Comparison of ENCODE assay signal across 1 cellular context in the genomic region with DNA sequence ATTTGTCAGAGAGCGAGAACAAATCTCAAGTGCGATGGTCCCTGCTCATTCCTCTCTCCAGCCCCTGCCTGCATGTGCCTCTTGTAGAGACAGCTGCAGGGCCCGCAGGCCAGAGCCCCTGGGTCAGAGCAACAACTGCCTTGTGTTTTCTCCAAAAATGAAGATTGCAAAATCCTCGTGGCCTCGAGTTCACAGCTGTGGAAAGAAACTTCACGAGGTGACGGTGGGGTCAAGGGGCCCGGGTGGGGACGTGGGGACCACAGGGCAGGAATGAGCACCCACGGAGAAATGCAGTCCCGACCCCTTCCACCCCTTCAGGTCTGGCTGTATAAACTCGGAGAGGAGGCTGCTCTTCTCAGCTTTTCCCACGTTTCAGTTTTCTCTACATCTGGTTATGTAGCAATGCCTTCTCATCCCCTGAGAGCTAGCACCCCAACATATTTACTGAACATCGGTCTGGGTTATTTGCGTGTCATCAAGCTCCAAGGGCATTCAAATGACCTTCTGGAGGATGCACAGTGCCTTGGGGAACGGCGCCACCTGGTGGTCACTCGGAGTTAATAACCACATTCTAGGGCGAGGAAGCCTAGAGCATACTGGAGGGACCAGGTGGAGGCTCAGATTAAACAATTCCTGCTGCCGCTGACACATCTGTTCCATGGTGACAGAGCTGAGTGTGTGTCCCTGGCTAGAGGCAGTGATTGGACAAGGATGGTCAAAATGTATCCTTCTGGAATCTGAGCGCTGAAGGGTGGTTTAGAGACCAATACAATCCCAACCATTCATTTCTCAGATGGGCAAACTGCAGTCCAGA.
TF ChIP-seq lines count a peak whose summit lies in the region.

No MANE protein-coding gene starts in this region.

TF ChIP-seq in K562, 482 proteins besides CTCF, POLR2A, EP300 and RAD21 (continued from another document and continues in another):
- TF ChIP-seq ZNF407 (IDR thresholded peaks at IDR 0.05; ENCODE audit: low read depth) (no peak), FOXP1 (CRISPR knock-in tag; IDR thresholded peaks at IDR 0.05) (no peak), MCM3 (IDR thresholded peaks at IDR 0.05) (no peak), HDAC3 (IDR thresholded peaks at IDR 0.05; ENCODE audit: borderline replicate concordance, partially characterized antibody) (no peak), CBFA2T3 (IDR thresholded peaks at IDR 0.05) (peak; percentile 38), CEBPB (tag; IDR thresholded peaks at IDR 0.05) (peak; percentile 43), TCF7 (IDR thresholded peaks at IDR 0.05; ENCODE audit: borderline replicate concordance) (no peak), RFX5 (IDR thresholded peaks at IDR 0.05; ENCODE audit: low read depth, low read length) (no peak), JUN (IDR thresholded peaks at IDR 0.05; ENCODE audit: borderline replicate concordance, low read depth, low read length) (no peak), JUN (CRISPR knock-in tag; IDR thresholded peaks at IDR 0.05; ENCODE audit: borderline replicate concordance) (no peak), ZBTB33 (CRISPR knock-in tag; IDR thresholded peaks at IDR 0.05) (0 out of 2 replicates have a peak, but pooled peaks have one; percentile 13), KDM1A (IDR thresholded peaks at IDR 0.05) (0 out of 4 replicates have a peak, but pooled peaks of 1 of the 2 experiments have one; percentile 10), CEBPG (CRISPR knock-in tag; IDR thresholded peaks at IDR 0.05) (no peak), CEBPG (tag; conservative IDR thresholded peaks at IDR 0.05 in 1 of 2, IDR thresholded peaks at IDR 0.05 in 1 of 2) (peak in 1 of 2 experiments; percentile 50; a peak in 2 of 4 replicates), JUND (IDR thresholded peaks at IDR 0.05; ENCODE audit: borderline replicate concordance, low read depth, low read length) (peak; percentile 35; the same call in 1 of the 2 replicates), JUND (tag; IDR thresholded peaks at IDR 0.05; ENCODE audit: borderline replicate concordance, low read depth, low read length) (peak; percentile 42; the same call in 2 of the 3 replicates), CHD4 (IDR thresholded peaks at IDR 0.05; ENCODE audit: insufficient read depth, insufficient replicate concordance, low read depth, low read length, poor library complexity, severe bottlenecking) (no peak), ZNF511 (CRISPR knock-in tag; IDR thresholded peaks at IDR 0.05) (no peak), CBX8 (IDR thresholded peaks at IDR 0.05; ENCODE audit: borderline replicate concordance, extremely low read depth, low read depth, low read length, poor library complexity, severe bottlenecking) (no peak), PML (IDR thresholded peaks at IDR 0.05; ENCODE audit: low read length) (no peak), TEAD1 (CRISPR knock-in tag; IDR thresholded peaks at IDR 0.05) (peak in 1 of 2 experiments; percentile 83; a peak in 1 of 4 replicates), ZNF431 (CRISPR knock-in tag; IDR thresholded peaks at IDR 0.05) (no peak), NR2C1 (IDR thresholded peaks at IDR 0.05) (no peak), NR2C1 (tag; IDR thresholded peaks at IDR 0.05) (0 out of 2 replicates have a peak, but pooled peaks have one; percentile 11), ARID2 (IDR thresholded peaks at IDR 0.05) (peak; percentile 96), TEAD4 (IDR thresholded peaks at IDR 0.05; ENCODE audit: low read length) (peak; percentile 50; the same call in 1 of the 2 replicates), TEAD4 (CRISPR knock-in tag; IDR thresholded peaks at IDR 0.05; ENCODE audit: borderline replicate concordance) (no peak), RAD51 (IDR thresholded peaks at IDR 0.05; ENCODE audit: borderline replicate concordance, low read depth) (no peak), CREM (IDR thresholded peaks at IDR 0.05; ENCODE audit: low read depth) (peak; percentile 37; the same call in 1 of the 2 replicates), TFAP4 (CRISPR knock-in tag; IDR thresholded peaks at IDR 0.05; ENCODE audit: borderline replicate concordance) (peak; percentile 45; the same call in 1 of the 2 replicates), HEY1 (CRISPR knock-in tag; IDR thresholded peaks at IDR 0.05; ENCODE audit: borderline replicate concordance) (no peak), ETS1 (conservative IDR thresholded peaks at IDR 0.05; ENCODE audit: control insufficient read depth, low read depth, low read length) (no peak), FOXM1 (IDR thresholded peaks at IDR 0.05; ENCODE audit: low read depth) (no peak), FOXM1 (CRISPR knock-in tag; IDR thresholded peaks at IDR 0.05; ENCODE audit: low read depth) (no peak), OTX1 (CRISPR knock-in tag; IDR thresholded peaks at IDR 0.05) (no peak)
- TF ChIP-seq, protein P1, sequence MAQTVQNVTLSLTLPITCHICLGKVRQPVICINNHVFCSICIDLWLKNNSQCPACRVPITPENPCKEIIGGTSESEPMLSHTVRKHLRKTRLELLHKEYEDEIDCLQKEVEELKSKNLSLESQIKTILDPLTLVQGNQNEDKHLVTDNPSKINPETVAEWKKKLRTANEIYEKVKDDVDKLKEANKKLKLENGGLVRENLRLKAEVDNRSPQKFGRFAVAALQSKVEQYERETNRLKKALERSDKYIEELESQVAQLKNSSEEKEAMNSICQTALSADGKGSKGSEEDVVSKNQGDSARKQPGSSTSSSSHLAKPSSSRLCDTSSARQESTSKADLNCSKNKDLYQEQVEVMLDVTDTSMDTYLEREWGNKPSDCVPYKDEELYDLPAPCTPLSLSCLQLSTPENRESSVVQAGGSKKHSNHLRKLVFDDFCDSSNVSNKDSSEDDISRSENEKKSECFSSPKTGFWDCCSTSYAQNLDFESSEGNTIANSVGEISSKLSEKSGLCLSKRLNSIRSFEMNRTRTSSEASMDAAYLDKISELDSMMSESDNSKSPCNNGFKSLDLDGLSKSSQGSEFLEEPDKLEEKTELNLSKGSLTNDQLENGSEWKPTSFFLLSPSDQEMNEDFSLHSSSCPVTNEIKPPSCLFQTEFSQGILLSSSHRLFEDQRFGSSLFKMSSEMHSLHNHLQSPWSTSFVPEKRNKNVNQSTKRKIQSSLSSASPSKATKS (CRISPR knock-in tag; IDR thresholded peaks at IDR 0.05), result no peak
- TF ChIP-seq, protein P2, sequence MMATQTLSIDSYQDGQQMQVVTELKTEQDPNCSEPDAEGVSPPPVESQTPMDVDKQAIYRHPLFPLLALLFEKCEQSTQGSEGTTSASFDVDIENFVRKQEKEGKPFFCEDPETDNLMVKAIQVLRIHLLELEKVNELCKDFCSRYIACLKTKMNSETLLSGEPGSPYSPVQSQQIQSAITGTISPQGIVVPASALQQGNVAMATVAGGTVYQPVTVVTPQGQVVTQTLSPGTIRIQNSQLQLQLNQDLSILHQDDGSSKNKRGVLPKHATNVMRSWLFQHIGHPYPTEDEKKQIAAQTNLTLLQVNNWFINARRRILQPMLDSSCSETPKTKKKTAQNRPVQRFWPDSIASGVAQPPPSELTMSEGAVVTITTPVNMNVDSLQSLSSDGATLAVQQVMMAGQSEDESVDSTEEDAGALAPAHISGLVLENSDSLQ (IDR thresholded peaks at IDR 0.05), result no peak
- TF ChIP-seq, protein P3, sequence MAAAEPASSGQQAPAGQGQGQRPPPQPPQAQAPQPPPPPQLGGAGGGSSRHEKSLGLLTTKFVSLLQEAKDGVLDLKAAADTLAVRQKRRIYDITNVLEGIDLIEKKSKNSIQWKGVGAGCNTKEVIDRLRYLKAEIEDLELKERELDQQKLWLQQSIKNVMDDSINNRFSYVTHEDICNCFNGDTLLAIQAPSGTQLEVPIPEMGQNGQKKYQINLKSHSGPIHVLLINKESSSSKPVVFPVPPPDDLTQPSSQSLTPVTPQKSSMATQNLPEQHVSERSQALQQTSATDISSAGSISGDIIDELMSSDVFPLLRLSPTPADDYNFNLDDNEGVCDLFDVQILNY (CRISPR knock-in tag; IDR thresholded peaks at IDR 0.05), result no peak
- TF ChIP-seq, protein P4, sequence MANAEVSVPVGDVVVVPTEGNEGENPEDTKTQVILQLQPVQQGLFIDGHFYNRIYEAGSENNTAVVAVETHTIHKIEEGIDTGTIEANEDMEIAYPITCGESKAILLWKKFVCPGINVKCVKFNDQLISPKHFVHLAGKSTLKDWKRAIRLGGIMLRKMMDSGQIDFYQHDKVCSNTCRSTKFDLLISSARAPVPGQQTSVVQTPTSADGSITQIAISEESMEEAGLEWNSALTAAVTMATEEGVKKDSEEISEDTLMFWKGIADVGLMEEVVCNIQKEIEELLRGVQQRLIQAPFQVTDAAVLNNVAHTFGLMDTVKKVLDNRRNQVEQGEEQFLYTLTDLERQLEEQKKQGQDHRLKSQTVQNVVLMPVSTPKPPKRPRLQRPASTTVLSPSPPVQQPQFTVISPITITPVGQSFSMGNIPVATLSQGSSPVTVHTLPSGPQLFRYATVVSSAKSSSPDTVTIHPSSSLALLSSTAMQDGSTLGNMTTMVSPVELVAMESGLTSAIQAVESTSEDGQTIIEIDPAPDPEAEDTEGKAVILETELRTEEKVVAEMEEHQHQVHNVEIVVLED (CRISPR knock-in tag; IDR thresholded peaks at IDR 0.05), result no peak
